ENCODE assay signal across 21 cellular contexts in genomic region chr6:139166956-139167313, GRCh38.
"Had no signal": no experiment of that assay in that cellular context is flagged by ENCODE, and none has a peak within 500 bp of the region (broad histone marks: within the 10 kb centered on the region; RNA-seq: fewer than 3 reads in every experiment).

No MANE protein-coding gene starts in this region.

- H3K27ac Mint-ChIP-seq: mesothelial cell of epicardium; T-helper 2 cell treated with Interferon-gamma antibody and Interleukin-4, amounts not matched to agents 5 μg/mL and 100 μg/mL, for 36 hours had no signal

- H3K9me3 ChIP-seq: breast epithelium, colonic mucosa, left ventricle myocardium inferior, ovary, prostate gland, tibial artery had no signal

- DNase-seq: activated effector memory CD4-positive, alpha-beta T cell treated with Interleukin-2 at 50 U/mL for 16 hours; amniotic stem cell; colonic mucosa; effector memory CD8-positive, alpha-beta T cell; glutamatergic neuron; hippocampal formation; kidney glomerular epithelial cell; left ventricle myocardium inferior; ovary; stimulated activated CD4-positive, alpha-beta T cell treated with anti-CD3 and anti-CD28 coated beads, Interleukin-2, amount 100 ng/mL, for 48 hours; substantia nigra; tibial artery had no signal

- H3K4me3 Mint-ChIP-seq: mesothelial cell of epicardium; natural killer cell treated with Interleukin-12 subunit alpha and Interleukin-12 subunit beta and Interleukin-15 and Interleukin-18, amount 100 ng/mL, for 72 hours; stimulated activated naive CD8-positive, alpha-beta T cell treated with anti-CD3 and anti-CD28 coated beads, Interleukin-15, Interleukin-2, amounts not matched to agents 100 ng/mL and 50 ng/mL, for 24 hours; T-helper 2 cell treated with Interferon-gamma antibody and Interleukin-4, amounts not matched to agents 5 μg/mL and 100 μg/mL, for 36 hours had no signal

- H3K27me3 Mint-ChIP-seq: effector memory CD8-positive, alpha-beta T cell; natural killer cell treated with Interleukin-12 subunit alpha and Interleukin-12 subunit beta and Interleukin-15 and Interleukin-18, amount 100 ng/mL, for 72 hours; stimulated activated naive CD8-positive, alpha-beta T cell treated with anti-CD3 and anti-CD28 coated beads, Interleukin-15, Interleukin-2, amounts not matched to agents 100 ng/mL and 50 ng/mL, for 24 hours had no signal

- ATAC-seq: activated CD4-positive, CD25-positive, alpha-beta regulatory T cell treated with anti-CD3 and anti-CD28 coated beads, Interleukin-2, amount 50 U/mL, for 24 hours; activated naive CD4-positive, alpha-beta T cell treated with anti-CD3 and anti-CD28 coated beads, Interleukin-2, amount 50 U/mL, for 72 hours; effector memory CD8-positive, alpha-beta T cell; esophagus mucosa; natural killer cell treated with Interleukin-12 subunit alpha and Interleukin-12 subunit beta and Interleukin-15 and Interleukin-18, amount 100 ng/mL, for 72 hours had no signal

- H3K9me3 Mint-ChIP-seq: activated naive CD4-positive, alpha-beta T cell treated with anti-CD3 and anti-CD28 coated beads, Interleukin-2, amount 50 U/mL, for 72 hours; effector memory CD8-positive, alpha-beta T cell; mesothelial cell of epicardium; natural killer cell treated with Interleukin-12 subunit alpha and Interleukin-12 subunit beta and Interleukin-15 and Interleukin-18, amount 100 ng/mL, for 72 hours; stimulated activated naive CD8-positive, alpha-beta T cell treated with anti-CD3 and anti-CD28 coated beads, Interleukin-15, Interleukin-2, amounts not matched to agents 100 ng/mL and 50 ng/mL, for 24 hours; T-helper 2 cell treated with Interferon-gamma antibody and Interleukin-4, amounts not matched to agents 5 μg/mL and 100 μg/mL, for 36 hours had no signal
